21 cellular contexts compared by ENCODE assay signal in the genomic region with DNA sequence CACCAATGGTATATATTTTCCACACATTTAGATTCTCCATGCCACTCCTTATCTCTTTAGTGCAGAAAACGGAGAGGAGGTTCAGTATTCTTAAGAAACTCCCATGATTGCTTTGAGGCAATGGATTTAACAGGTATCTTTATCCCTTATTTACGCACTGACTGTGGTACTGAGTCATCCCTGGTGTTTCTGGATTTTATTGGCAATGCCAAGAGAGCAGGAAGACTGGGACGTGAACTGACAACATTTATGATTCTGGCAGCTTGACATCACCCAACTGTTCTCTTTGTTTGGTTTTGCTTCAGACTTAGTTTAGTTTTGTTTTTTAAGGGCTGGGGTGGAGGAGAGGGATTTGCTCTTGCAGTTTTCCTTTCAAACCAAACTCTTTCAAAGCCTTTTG.
DNase-seq lines count a peak whose midpoint lies in the region; FAIRE-seq and TF ChIP-seq lines count a peak whose summit lies in the region.
"Had no signal": no experiment of that assay in that cellular context is flagged by ENCODE, and none has a peak within 500 bp of the region (broad histone marks: within the 10 kb centered on the region; RNA-seq: fewer than 3 reads in every experiment).

No MANE protein-coding gene starts in this region.

- H3K27ac ChIP-seq in endothelial cell of umbilical vein (ENCODE audit: insufficient read depth, low read depth, low read length), result no peak overlapping the region
- H3K27ac ChIP-seq in mesenchymal stem cell (ENCODE audit: low read length, poor library complexity, severe bottlenecking), result no peak overlapping the region
- no peak overlapping the region for H3K27ac ChIP-seq in CD8-positive, alpha-beta memory T cell (ENCODE audit: low read depth, low read length)
- H3K27ac ChIP-seq: left lung, pancreas had no signal

- no peak overlapping the region for H3K4me2 ChIP-seq in endothelial cell of umbilical vein (ENCODE audit: insufficient read depth, low read length)
- no peak overlapping the region for H3K4me2 ChIP-seq in mesenchymal stem cell (ENCODE audit: low read length, poor library complexity, severe bottlenecking)

- H2BK5ac ChIP-seq in mesenchymal stem cell (ENCODE audit: low read depth, low read length, poor library complexity, severe bottlenecking), result no peak overlapping the region

- H2BK12ac ChIP-seq in mesenchymal stem cell (ENCODE audit: low read length in 2 of 2), result no peak overlapping the region

- POLR2A ChIA-PET in endothelial cell of umbilical vein (lab: Charles Lee), result no interaction called here
- POLR2A ChIA-PET in CD8-positive, alpha-beta memory T cell (lab: Charles Lee), result no interaction called here

- H3K79me2 ChIP-seq in endothelial cell of umbilical vein (ENCODE audit: control insufficient read depth, insufficient read depth, low read length), result no peaks in the 10 kb centered on the region

- H2AFZ ChIP-seq in endothelial cell of umbilical vein (ENCODE audit: low read depth, low read length) (no peak overlapping the region), mesenchymal stem cell (ENCODE audit: low read depth, low read length) (no peak overlapping the region)

- H3K18ac ChIP-seq in mesenchymal stem cell (ENCODE audit: low read depth in 1 of 2, low read length in 2 of 2), result no peak overlapping the region

- no peak overlapping the region for H3K23ac ChIP-seq in mesenchymal stem cell (ENCODE audit: low read length in 2 of 2)

- peaks cover 2% of the 10 kb centered on the region for H3K27me3 Mint-ChIP-seq in T-helper 2 cell treated with Interferon-gamma antibody and Interleukin-4, amounts not matched to agents 5 μg/mL and 100 μg/mL, for 36 hours (ENCODE audit: low read depth)
- no peaks in the 10 kb centered on the region for H3K27me3 Mint-ChIP-seq in CD8-positive, alpha-beta memory T cell
- H3K27me3 Mint-ChIP-seq: B cell, T-cell had no signal

- no peak overlapping the region for H4K8ac ChIP-seq in mesenchymal stem cell (ENCODE audit: low read length)

- H4K91ac ChIP-seq in mesenchymal stem cell (ENCODE audit: low read length), result no peak overlapping the region

- DNase-seq in Daoy (ENCODE audit: low read depth) (peak; percentile 39), MG63 (peak; percentile 28), endothelial cell of umbilical vein (ENCODE audit: low read depth, low spot score) (peak; percentile 69), mesenchymal stem cell (peak; percentile 46), activated gamma-delta T cell (lab: John Stamatoyannopoulos, UW) (no peak), NOMO-1 treated with dmso at 0.1 percent for 144 hours (lab: John Stamatoyannopoulos, UW; ENCODE audit: unreplicated experiment) (no peak)
- DNase-seq in T-helper 2 cell treated with Interferon-gamma antibody and Interleukin-4, amounts not matched to agents 5 μg/mL and 100 μg/mL, for 36 hours (ENCODE audit: low spot score), result no peak
- no peak for DNase-seq in CD8-positive, alpha-beta memory T cell
- DNase-seq: activated CD8-positive, alpha-beta T cell treated with anti-CD3 and anti-CD28 coated beads, Interleukin-2, amount 10 ng/mL, durations not matched to agents 7 days and 5 days; effector CD4-positive, alpha-beta T cell; foreskin fibroblast; KG1; left lung; NCI-H82; pancreas; RPMI8226; stimulated activated CD4-positive, alpha-beta T cell treated with anti-CD3 and anti-CD28 coated beads, Interleukin-4, amount 100 ng/mL, for 1 hour; T-cell had no signal

- H3K27me3 ChIP-seq in MG63 (no peaks in the 10 kb centered on the region), endothelial cell of umbilical vein (ENCODE audit: control insufficient read depth in 2 of 2, insufficient read depth in 2 of 2, low read length in 2 of 2) (no peaks in the 10 kb centered on the region), mesenchymal stem cell (ENCODE audit: control insufficient read depth in 1 of 2, insufficient read depth in 1 of 2, low read length in 2 of 2) (no peaks in the 10 kb centered on the region)
- no peaks in the 10 kb centered on the region for H3K27me3 ChIP-seq in CD8-positive, alpha-beta memory T cell (ENCODE audit: insufficient read depth, low read length, poor library complexity, severe bottlenecking)
- H3K27me3 ChIP-seq: left lung, pancreas had no signal

- BruUV-seq in endothelial cell of umbilical vein (replicated peaks; lab: Mats Ljungman, UMichigan), result no TSS peak

- no peak overlapping the region for H2BK120ac ChIP-seq in mesenchymal stem cell (ENCODE audit: low read depth, low read length)

- H4K20me1 ChIP-seq in endothelial cell of umbilical vein (replicated peaks; ENCODE audit: control insufficient read depth, extremely low read depth, insufficient read depth, low read length), result no peaks in the 10 kb centered on the region

- intact Hi-C loops in endothelial cell of umbilical vein (cut with micrococcal nuclease), result loop anchor here (5.0 kb wide), 1 partner anchor 89 kb away; no protein-coding TSS in a partner anchor

- no peak overlapping the region for H3K9ac ChIP-seq in endothelial cell of umbilical vein (replicated peaks; ENCODE audit: extremely low read depth, insufficient read depth, low read length)
- peak overlapping the region; percentile 44 for H3K9ac ChIP-seq in mesenchymal stem cell (ENCODE audit: low read length)

- peaks cover 2% of the 10 kb centered on the region for H3K4me1 Mint-ChIP-seq in T-helper 2 cell treated with Interferon-gamma antibody and Interleukin-4, amounts not matched to agents 5 μg/mL and 100 μg/mL, for 36 hours (ENCODE audit: low read depth)
- H3K4me1 Mint-ChIP-seq in CD8-positive, alpha-beta memory T cell, result peaks cover 0 to 5% (median 3%) of the 10 kb centered on the region in 3 donors
- H3K4me1 Mint-ChIP-seq: B cell had no signal

- H3K4ac ChIP-seq in mesenchymal stem cell (ENCODE audit: low read depth in 1 of 2, low read length in 2 of 2), result no peak overlapping the region

- no peaks in the 10 kb centered on the region for H3K36me3 ChIP-seq in MG63
- H3K36me3 ChIP-seq in endothelial cell of umbilical vein (ENCODE audit: control insufficient read depth in 2 of 2, extremely low read depth in 1 of 2, insufficient read depth in 2 of 2, low read length in 2 of 2), result no peaks in the 10 kb centered on the region
- H3K36me3 ChIP-seq in mesenchymal stem cell (ENCODE audit: control insufficient read depth in 1 of 2, insufficient read depth in 2 of 2, low read depth in 1 of 2, low read length in 2 of 2), result no peaks in the 10 kb centered on the region
- H3K36me3 ChIP-seq in CD8-positive, alpha-beta memory T cell (ENCODE audit: insufficient read depth, low read length), result no peaks in the 10 kb centered on the region
- H3K36me3 ChIP-seq: left lung, pancreas had no signal

- no peak overlapping the region for H3K14ac ChIP-seq in mesenchymal stem cell (ENCODE audit: low read length in 2 of 2)

- H3K9me1 ChIP-seq in endothelial cell of umbilical vein (replicated peaks; ENCODE audit: control insufficient read depth, extremely low read depth, insufficient read depth, low read length), result no peaks in the 10 kb centered on the region

- no peaks in the 10 kb centered on the region for H3K4me1 ChIP-seq in endothelial cell of umbilical vein (ENCODE audit: control insufficient read depth, extremely low read depth, insufficient read depth, low read length)
- H3K4me1 ChIP-seq in mesenchymal stem cell (ENCODE audit: control insufficient read depth, insufficient read depth, low read depth, low read length), result peaks cover 2% of the 10 kb centered on the region
- no peaks in the 10 kb centered on the region for H3K4me1 ChIP-seq in CD8-positive, alpha-beta memory T cell (ENCODE audit: insufficient read depth, low read length)
- H3K4me1 ChIP-seq: pancreas had no signal

- no peaks in the 10 kb centered on the region for H3K9me3 Mint-ChIP-seq in T-helper 2 cell treated with Interferon-gamma antibody and Interleukin-4, amounts not matched to agents 5 μg/mL and 100 μg/mL, for 36 hours
- H3K9me3 Mint-ChIP-seq in CD8-positive, alpha-beta memory T cell, result no peaks in the 10 kb centered on the region
- H3K9me3 Mint-ChIP-seq: T-cell, WTC11 had no signal

- H3K79me1 ChIP-seq in mesenchymal stem cell (replicated peaks; ENCODE audit: low read length, poor library complexity, severe bottlenecking), result peaks cover 2% of the 10 kb centered on the region

- H3K4me3 ChIP-seq in MG63 (no peak overlapping the region), endothelial cell of umbilical vein (replicated peaks in 1 of 3; ENCODE audit: insufficient read depth in 1 of 3, low read depth in 1 of 3, low read length in 3 of 3) (no peak overlapping the region), mesenchymal stem cell (ENCODE audit: insufficient read depth in 1 of 2, low read depth in 1 of 2, low read length in 2 of 2) (no peak overlapping the region)
- no peak overlapping the region for H3K4me3 ChIP-seq in CD8-positive, alpha-beta memory T cell (ENCODE audit: low read length)
- H3K4me3 ChIP-seq: left lung, pancreas had no signal

- TF ChIP-seq CTCF in endothelial cell of umbilical vein (IDR thresholded peaks at IDR 0.05; ENCODE audit: extremely low read depth in 1 of 2, insufficient read depth in 1 of 2, low read depth in 1 of 2, low read length in 2 of 2), result no peak

- dilution Hi-C loops in endothelial cell of umbilical vein (cut with MboI; ENCODE audit: extremely low pct_ligation_motif_present, low sequenced_read_pairs), result no loop called here

- no peak overlapping the region for H3K27ac Mint-ChIP-seq in T-helper 2 cell treated with Interferon-gamma antibody and Interleukin-4, amounts not matched to agents 5 μg/mL and 100 μg/mL, for 36 hours
- H3K27ac Mint-ChIP-seq in CD8-positive, alpha-beta memory T cell, result no peak overlapping the region
- H3K27ac Mint-ChIP-seq: activated CD8-positive, alpha-beta T cell treated with anti-CD3 and anti-CD28 coated beads, Interleukin-2, amount 10 ng/mL, durations not matched to agents 7 days and 5 days; B cell; T-cell had no signal

- no peak overlapping the region for H3K4me3 Mint-ChIP-seq in T-helper 2 cell treated with Interferon-gamma antibody and Interleukin-4, amounts not matched to agents 5 μg/mL and 100 μg/mL, for 36 hours
- no peak overlapping the region for H3K4me3 Mint-ChIP-seq in CD8-positive, alpha-beta memory T cell
- H3K4me3 Mint-ChIP-seq: activated CD8-positive, alpha-beta T cell treated with anti-CD3 and anti-CD28 coated beads, Interleukin-2, amount 10 ng/mL, durations not matched to agents 7 days and 5 days; B cell; T-cell; WTC11 had no signal

- no peak for FAIRE-seq in endothelial cell of umbilical vein (lab: Jason Lieb, UNC)
- FAIRE-seq: H54, pancreas had no signal

- no peak overlapping the region for H2BK15ac ChIP-seq in mesenchymal stem cell (ENCODE audit: low read depth, poor library complexity, severe bottlenecking)

- CTCF ChIA-PET in endothelial cell of umbilical vein (lab: Charles Lee), result no interaction called here
- CTCF ChIA-PET in CD8-positive, alpha-beta memory T cell (lab: Charles Lee), result no interaction called here

- no peak overlapping the region for H2AK5ac ChIP-seq in mesenchymal stem cell (ENCODE audit: low read length, severe bottlenecking)

- no peaks in the 10 kb centered on the region for H3K9me3 ChIP-seq in MG63
- H3K9me3 ChIP-seq in endothelial cell of umbilical vein (replicated peaks; ENCODE audit: control insufficient read depth, insufficient read depth, low read length), result no peaks in the 10 kb centered on the region
- no peaks in the 10 kb centered on the region for H3K9me3 ChIP-seq in mesenchymal stem cell (ENCODE audit: control insufficient read depth, low read length)
- no peaks in the 10 kb centered on the region for H3K9me3 ChIP-seq in CD8-positive, alpha-beta memory T cell (ENCODE audit: low read length)
- H3K9me3 ChIP-seq: left lung, pancreas had no signal

- WGBS in mesenchymal stem cell, result 49% methylated on average over 3 of the region's 3 CpGs

- TF ChIP-seq POLR2A in endothelial cell of umbilical vein (IDR thresholded peaks at IDR 0.05; ENCODE audit: low read depth, low read length), result no peak

- no peaks in the 10 kb centered on the region for H3K36me3 Mint-ChIP-seq in T-helper 2 cell treated with Interferon-gamma antibody and Interleukin-4, amounts not matched to agents 5 μg/mL and 100 μg/mL, for 36 hours (ENCODE audit: low read depth)
- peaks cover 0 to 1% (median 0%) of the 10 kb centered on the region in 3 donors for H3K36me3 Mint-ChIP-seq in CD8-positive, alpha-beta memory T cell
- H3K36me3 Mint-ChIP-seq: T-cell, WTC11 had no signal

Comparison
In these comparisons a context has a peak if more than half of its experiments do, and no peak if none do; other contexts are left out.
1. DNase-seq: peak in Daoy (single experiment), MG63 (single experiment), endothelial cell of umbilical vein (single experiment) and mesenchymal stem cell (single experiment); none in T-helper 2 cell treated with Interferon-gamma antibody and Interleukin-4, amounts not matched to agents 5 μg/mL and 100 μg/mL, for 36 hours (single experiment), activated gamma-delta T cell (single experiment), NOMO-1 treated with dmso at 0.1 percent for 144 hours (single experiment) and CD8-positive, alpha-beta memory T cell (0 of 5).